ENCODE assay signal across 1 cellular context in genomic region chr14:24188251-24189058, GRCh38.
TF ChIP-seq lines count a peak whose summit lies in the region.

A gene with protein sequence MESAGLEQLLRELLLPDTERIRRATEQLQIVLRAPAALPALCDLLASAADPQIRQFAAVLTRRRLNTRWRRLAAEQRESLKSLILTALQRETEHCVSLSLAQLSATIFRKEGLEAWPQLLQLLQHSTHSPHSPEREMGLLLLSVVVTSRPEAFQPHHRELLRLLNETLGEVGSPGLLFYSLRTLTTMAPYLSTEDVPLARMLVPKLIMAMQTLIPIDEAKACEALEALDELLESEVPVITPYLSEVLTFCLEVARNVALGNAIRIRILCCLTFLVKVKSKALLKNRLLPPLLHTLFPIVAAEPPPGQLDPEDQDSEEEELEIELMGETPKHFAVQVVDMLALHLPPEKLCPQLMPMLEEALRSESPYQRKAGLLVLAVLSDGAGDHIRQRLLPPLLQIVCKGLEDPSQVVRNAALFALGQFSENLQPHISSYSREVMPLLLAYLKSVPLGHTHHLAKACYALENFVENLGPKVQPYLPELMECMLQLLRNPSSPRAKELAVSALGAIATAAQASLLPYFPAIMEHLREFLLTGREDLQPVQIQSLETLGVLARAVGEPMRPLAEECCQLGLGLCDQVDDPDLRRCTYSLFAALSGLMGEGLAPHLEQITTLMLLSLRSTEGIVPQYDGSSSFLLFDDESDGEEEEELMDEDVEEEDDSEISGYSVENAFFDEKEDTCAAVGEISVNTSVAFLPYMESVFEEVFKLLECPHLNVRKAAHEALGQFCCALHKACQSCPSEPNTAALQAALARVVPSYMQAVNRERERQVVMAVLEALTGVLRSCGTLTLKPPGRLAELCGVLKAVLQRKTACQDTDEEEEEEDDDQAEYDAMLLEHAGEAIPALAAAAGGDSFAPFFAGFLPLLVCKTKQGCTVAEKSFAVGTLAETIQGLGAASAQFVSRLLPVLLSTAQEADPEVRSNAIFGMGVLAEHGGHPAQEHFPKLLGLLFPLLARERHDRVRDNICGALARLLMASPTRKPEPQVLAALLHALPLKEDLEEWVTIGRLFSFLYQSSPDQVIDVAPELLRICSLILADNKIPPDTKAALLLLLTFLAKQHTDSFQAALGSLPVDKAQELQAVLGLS (minus strand): TSS chr14:24188816. CDS start chr14:24188787, 29 bp downstream.

TF ChIP-seq in HepG2, 621 proteins besides CTCF, POLR2A, EP300 and RAD21 (continued from another document):
- TF ChIP-seq, protein P1, sequence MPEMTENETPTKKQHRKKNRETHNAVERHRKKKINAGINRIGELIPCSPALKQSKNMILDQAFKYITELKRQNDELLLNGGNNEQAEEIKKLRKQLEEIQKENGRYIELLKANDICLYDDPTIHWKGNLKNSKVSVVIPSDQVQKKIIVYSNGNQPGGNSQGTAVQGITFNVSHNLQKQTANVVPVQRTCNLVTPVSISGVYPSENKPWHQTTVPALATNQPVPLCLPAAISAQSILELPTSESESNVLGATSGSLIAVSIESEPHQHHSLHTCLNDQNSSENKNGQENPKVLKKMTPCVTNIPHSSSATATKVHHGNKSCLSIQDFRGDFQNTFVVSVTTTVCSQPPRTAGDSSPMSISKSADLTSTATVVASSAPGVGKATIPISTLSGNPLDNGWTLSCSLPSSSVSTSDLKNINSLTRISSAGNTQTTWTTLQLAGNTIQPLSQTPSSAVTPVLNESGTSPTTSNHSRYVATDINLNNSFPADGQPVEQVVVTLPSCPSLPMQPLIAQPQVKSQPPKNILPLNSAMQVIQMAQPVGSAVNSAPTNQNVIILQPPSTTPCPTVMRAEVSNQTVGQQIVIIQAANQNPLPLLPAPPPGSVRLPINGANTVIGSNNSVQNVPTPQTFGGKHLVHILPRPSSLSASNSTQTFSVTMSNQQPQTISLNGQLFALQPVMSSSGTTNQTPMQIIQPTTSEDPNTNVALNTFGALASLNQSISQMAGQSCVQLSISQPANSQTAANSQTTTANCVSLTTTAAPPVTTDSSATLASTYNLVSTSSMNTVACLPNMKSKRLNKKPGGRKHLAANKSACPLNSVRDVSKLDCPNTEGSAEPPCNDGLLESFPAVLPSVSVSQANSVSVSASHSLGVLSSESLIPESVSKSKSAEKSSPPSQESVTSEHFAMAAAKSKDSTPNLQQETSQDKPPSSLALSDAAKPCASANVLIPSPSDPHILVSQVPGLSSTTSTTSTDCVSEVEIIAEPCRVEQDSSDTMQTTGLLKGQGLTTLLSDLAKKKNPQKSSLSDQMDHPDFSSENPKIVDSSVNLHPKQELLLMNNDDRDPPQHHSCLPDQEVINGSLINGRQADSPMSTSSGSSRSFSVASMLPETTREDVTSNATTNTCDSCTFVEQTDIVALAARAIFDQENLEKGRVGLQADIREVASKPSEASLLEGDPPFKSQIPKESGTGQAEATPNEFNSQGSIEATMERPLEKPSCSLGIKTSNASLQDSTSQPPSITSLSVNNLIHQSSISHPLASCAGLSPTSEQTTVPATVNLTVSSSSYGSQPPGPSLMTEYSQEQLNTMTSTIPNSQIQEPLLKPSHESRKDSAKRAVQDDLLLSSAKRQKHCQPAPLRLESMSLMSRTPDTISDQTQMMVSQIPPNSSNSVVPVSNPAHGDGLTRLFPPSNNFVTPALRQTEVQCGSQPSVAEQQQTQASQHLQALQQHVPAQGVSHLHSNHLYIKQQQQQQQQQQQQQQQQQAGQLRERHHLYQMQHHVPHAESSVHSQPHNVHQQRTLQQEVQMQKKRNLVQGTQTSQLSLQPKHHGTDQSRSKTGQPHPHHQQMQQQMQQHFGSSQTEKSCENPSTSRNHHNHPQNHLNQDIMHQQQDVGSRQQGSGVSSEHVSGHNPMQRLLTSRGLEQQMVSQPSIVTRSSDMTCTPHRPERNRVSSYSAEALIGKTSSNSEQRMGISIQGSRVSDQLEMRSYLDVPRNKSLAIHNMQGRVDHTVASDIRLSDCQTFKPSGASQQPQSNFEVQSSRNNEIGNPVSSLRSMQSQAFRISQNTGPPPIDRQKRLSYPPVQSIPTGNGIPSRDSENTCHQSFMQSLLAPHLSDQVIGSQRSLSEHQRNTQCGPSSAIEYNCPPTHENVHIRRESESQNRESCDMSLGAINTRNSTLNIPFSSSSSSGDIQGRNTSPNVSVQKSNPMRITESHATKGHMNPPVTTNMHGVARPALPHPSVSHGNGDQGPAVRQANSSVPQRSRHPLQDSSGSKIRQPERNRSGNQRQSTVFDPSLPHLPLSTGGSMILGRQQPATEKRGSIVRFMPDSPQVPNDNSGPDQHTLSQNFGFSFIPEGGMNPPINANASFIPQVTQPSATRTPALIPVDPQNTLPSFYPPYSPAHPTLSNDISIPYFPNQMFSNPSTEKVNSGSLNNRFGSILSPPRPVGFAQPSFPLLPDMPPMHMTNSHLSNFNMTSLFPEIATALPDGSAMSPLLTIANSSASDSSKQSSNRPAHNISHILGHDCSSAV (CRISPR knock-in tag; IDR thresholded peaks at IDR 0.05; ENCODE audit: borderline replicate concordance) = peak; percentile 97; the same call in 1 of the 2 replicates
- TF ChIP-seq ZNF468 (CRISPR knock-in tag; IDR thresholded peaks at IDR 0.05) (peak; percentile 87; the same call in 1 of the 2 replicates), AKAP8 (CRISPR knock-in tag; IDR thresholded peaks at IDR 0.05) (peak; percentile 96), NFAT5 (CRISPR knock-in tag; IDR thresholded peaks at IDR 0.05) (peak; percentile 89), ASH2L (IDR thresholded peaks at IDR 0.05; ENCODE audit: insufficient read length, low read depth, low read length) (peak; percentile 100), ZNF512 (CRISPR knock-in tag; IDR thresholded peaks at IDR 0.05) (peak; percentile 79)
- TF ChIP-seq, protein P2, sequence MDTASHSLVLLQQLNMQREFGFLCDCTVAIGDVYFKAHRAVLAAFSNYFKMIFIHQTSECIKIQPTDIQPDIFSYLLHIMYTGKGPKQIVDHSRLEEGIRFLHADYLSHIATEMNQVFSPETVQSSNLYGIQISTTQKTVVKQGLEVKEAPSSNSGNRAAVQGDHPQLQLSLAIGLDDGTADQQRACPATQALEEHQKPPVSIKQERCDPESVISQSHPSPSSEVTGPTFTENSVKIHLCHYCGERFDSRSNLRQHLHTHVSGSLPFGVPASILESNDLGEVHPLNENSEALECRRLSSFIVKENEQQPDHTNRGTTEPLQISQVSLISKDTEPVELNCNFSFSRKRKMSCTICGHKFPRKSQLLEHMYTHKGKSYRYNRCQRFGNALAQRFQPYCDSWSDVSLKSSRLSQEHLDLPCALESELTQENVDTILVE (CRISPR knock-in tag; IDR thresholded peaks at IDR 0.05) = peak; percentile 99
- TF ChIP-seq, protein P3, sequence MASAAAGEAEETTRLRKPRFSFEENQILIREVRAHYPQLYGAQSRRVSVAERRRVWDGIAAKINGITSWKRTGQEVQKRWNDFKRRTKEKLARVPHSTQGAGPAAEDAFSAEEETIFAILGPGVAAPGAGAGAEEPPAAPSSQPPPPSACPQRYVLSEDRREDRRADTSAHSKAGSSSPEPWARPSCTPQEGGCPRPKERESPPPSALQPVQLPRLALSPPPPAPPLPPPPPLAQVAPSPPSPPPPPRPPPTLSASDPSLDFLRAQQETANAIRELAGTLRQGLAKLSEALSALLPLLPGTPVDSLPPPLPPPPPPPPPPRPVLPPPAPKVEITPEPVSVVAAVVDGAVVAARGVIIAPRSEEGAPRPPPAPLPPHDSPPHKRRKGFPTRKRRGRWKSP (CRISPR knock-in tag; IDR thresholded peaks at IDR 0.05) = no peak
